In the genomic region with DNA sequence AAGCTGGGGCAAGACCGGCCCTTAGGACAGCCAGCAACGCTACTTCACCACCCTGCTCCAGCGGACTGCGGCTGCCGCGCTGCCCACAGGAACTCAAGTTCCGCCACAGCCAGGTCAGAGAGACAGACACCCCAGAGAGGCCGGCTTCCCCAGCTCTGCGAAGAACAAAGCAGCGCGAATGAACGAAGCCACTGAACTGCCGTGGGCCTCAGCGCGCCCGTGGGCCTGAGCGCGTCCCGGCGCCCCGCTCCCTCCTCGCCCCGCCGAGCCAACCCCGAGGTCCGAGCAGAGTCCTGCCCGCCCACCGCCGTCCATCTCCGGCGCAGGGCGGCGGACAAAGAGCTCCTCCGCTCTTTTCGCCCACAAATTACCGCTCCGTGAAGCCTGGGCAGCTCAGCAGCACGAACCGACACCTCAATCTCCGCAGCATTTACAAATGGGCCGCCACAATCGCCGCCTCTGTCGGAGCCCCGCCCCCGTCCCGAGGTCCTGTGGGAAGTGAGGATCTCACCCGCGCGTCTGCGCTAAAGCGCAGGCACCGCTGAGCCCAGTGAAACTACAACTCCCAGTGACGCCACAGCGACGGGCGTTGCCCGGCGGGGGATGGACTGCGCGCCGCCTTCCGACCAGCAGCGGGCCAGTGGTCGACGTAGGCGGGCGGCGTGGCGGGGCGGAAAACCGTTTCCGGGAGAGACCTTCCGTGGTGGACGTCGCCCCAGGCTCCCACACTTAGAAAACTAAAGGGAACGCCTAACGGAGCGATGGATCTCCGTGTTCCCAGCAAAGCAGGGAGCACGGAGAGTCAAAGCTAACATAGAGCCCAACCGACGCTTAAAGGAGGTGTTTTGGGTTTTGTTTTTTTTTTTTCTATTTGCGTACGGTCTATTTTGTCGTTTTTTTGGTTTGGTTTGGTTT, we compare ENCODE assay signal across 1 cellular context.
TF ChIP-seq lines count a peak whose summit lies in the region.

No MANE protein-coding gene starts in this region.

TF ChIP-seq in HepG2, 621 proteins besides CTCF, POLR2A, EP300 and RAD21 (continued from another document and continues in another):
- TF ChIP-seq, protein P1, sequence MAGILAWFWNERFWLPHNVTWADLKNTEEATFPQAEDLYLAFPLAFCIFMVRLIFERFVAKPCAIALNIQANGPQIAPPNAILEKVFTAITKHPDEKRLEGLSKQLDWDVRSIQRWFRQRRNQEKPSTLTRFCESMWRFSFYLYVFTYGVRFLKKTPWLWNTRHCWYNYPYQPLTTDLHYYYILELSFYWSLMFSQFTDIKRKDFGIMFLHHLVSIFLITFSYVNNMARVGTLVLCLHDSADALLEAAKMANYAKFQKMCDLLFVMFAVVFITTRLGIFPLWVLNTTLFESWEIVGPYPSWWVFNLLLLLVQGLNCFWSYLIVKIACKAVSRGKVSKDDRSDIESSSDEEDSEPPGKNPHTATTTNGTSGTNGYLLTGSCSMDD (CRISPR knock-in tag; IDR thresholded peaks at IDR 0.05): no peak
- TF ChIP-seq SRSF1 (optimal IDR thresholded peaks at IDR 0.05; ENCODE audit: low read depth, low read length) (peak; percentile 45), ZFY (CRISPR knock-in tag; IDR thresholded peaks at IDR 0.05) (peak; percentile 82), NCOA2 (CRISPR knock-in tag; IDR thresholded peaks at IDR 0.05) (no peak), MBD4 (IDR thresholded peaks at IDR 0.05; ENCODE audit: borderline replicate concordance, low read length) (no peak), NR2C2 (CRISPR knock-in tag; IDR thresholded peaks at IDR 0.05; ENCODE audit: borderline replicate concordance) (peak; percentile 81), ZNF616 (CRISPR knock-in tag; IDR thresholded peaks at IDR 0.05; ENCODE audit: low read depth) (0 out of 2 replicates have a peak, but pooled peaks have one; percentile 42), CEBPG (CRISPR knock-in tag; IDR thresholded peaks at IDR 0.05) (no peak), GFI1 (CRISPR knock-in tag; IDR thresholded peaks at IDR 0.05; ENCODE audit: borderline replicate concordance) (peak; percentile 40; the same call in 1 of the 2 replicates), ZNF589 (CRISPR knock-in tag; conservative IDR thresholded peaks at IDR 0.05) (no peak), PHF21A (CRISPR knock-in tag; IDR thresholded peaks at IDR 0.05) (0 out of 2 replicates have a peak, but pooled peaks have one; percentile 52), ZNF598 (CRISPR knock-in tag; IDR thresholded peaks at IDR 0.05; ENCODE audit: borderline replicate concordance) (no peak), ZNF570 (CRISPR knock-in tag; IDR thresholded peaks at IDR 0.05; ENCODE audit: borderline replicate concordance) (no peak), ARNTL (CRISPR knock-in tag; IDR thresholded peaks at IDR 0.05) (no peak), ETV5 (CRISPR knock-in tag; IDR thresholded peaks at IDR 0.05; ENCODE audit: borderline replicate concordance) (peak; percentile 63; the same call in 1 of the 2 replicates), NR2F2 (IDR thresholded peaks at IDR 0.05; ENCODE audit: borderline replicate concordance, low read depth) (no peak), YY1 (IDR thresholded peaks at IDR 0.05; ENCODE audit: insufficient read depth, insufficient replicate concordance, low read depth, low read length) (peak; percentile 59), ZNF230 (CRISPR knock-in tag; IDR thresholded peaks at IDR 0.05) (peak; percentile 28; the same call in 1 of the 2 replicates), GPN1 (CRISPR knock-in tag; IDR thresholded peaks at IDR 0.05; ENCODE audit: borderline replicate concordance) (no peak), ZFP36L1 (CRISPR knock-in tag; IDR thresholded peaks at IDR 0.05) (0 out of 2 replicates have a peak, but pooled peaks have one; percentile 34), REXO4 (CRISPR knock-in tag; IDR thresholded peaks at IDR 0.05; ENCODE audit: borderline replicate concordance) (no peak)
- TF ChIP-seq, protein P2, sequence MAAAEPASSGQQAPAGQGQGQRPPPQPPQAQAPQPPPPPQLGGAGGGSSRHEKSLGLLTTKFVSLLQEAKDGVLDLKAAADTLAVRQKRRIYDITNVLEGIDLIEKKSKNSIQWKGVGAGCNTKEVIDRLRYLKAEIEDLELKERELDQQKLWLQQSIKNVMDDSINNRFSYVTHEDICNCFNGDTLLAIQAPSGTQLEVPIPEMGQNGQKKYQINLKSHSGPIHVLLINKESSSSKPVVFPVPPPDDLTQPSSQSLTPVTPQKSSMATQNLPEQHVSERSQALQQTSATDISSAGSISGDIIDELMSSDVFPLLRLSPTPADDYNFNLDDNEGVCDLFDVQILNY (CRISPR knock-in tag; conservative IDR thresholded peaks at IDR 0.05): peak; percentile 75; the same call in 1 of the 2 replicates
- TF ChIP-seq, protein P3, sequence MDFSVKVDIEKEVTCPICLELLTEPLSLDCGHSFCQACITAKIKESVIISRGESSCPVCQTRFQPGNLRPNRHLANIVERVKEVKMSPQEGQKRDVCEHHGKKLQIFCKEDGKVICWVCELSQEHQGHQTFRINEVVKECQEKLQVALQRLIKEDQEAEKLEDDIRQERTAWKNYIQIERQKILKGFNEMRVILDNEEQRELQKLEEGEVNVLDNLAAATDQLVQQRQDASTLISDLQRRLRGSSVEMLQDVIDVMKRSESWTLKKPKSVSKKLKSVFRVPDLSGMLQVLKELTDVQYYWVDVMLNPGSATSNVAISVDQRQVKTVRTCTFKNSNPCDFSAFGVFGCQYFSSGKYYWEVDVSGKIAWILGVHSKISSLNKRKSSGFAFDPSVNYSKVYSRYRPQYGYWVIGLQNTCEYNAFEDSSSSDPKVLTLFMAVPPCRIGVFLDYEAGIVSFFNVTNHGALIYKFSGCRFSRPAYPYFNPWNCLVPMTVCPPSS (IDR thresholded peaks at IDR 0.05): no peak
- TF ChIP-seq, protein P4, sequence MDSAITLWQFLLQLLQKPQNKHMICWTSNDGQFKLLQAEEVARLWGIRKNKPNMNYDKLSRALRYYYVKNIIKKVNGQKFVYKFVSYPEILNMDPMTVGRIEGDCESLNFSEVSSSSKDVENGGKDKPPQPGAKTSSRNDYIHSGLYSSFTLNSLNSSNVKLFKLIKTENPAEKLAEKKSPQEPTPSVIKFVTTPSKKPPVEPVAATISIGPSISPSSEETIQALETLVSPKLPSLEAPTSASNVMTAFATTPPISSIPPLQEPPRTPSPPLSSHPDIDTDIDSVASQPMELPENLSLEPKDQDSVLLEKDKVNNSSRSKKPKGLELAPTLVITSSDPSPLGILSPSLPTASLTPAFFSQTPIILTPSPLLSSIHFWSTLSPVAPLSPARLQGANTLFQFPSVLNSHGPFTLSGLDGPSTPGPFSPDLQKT (CRISPR knock-in tag; IDR thresholded peaks at IDR 0.05; ENCODE audit: borderline replicate concordance): no peak
- TF ChIP-seq, protein P5, sequence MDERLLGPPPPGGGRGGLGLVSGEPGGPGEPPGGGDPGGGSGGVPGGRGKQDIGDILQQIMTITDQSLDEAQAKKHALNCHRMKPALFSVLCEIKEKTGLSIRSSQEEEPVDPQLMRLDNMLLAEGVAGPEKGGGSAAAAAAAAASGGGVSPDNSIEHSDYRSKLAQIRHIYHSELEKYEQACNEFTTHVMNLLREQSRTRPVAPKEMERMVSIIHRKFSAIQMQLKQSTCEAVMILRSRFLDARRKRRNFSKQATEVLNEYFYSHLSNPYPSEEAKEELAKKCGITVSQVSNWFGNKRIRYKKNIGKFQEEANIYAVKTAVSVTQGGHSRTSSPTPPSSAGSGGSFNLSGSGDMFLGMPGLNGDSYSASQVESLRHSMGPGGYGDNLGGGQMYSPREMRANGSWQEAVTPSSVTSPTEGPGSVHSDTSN (CRISPR knock-in tag; IDR thresholded peaks at IDR 0.05): no peak
- TF ChIP-seq, protein P6, sequence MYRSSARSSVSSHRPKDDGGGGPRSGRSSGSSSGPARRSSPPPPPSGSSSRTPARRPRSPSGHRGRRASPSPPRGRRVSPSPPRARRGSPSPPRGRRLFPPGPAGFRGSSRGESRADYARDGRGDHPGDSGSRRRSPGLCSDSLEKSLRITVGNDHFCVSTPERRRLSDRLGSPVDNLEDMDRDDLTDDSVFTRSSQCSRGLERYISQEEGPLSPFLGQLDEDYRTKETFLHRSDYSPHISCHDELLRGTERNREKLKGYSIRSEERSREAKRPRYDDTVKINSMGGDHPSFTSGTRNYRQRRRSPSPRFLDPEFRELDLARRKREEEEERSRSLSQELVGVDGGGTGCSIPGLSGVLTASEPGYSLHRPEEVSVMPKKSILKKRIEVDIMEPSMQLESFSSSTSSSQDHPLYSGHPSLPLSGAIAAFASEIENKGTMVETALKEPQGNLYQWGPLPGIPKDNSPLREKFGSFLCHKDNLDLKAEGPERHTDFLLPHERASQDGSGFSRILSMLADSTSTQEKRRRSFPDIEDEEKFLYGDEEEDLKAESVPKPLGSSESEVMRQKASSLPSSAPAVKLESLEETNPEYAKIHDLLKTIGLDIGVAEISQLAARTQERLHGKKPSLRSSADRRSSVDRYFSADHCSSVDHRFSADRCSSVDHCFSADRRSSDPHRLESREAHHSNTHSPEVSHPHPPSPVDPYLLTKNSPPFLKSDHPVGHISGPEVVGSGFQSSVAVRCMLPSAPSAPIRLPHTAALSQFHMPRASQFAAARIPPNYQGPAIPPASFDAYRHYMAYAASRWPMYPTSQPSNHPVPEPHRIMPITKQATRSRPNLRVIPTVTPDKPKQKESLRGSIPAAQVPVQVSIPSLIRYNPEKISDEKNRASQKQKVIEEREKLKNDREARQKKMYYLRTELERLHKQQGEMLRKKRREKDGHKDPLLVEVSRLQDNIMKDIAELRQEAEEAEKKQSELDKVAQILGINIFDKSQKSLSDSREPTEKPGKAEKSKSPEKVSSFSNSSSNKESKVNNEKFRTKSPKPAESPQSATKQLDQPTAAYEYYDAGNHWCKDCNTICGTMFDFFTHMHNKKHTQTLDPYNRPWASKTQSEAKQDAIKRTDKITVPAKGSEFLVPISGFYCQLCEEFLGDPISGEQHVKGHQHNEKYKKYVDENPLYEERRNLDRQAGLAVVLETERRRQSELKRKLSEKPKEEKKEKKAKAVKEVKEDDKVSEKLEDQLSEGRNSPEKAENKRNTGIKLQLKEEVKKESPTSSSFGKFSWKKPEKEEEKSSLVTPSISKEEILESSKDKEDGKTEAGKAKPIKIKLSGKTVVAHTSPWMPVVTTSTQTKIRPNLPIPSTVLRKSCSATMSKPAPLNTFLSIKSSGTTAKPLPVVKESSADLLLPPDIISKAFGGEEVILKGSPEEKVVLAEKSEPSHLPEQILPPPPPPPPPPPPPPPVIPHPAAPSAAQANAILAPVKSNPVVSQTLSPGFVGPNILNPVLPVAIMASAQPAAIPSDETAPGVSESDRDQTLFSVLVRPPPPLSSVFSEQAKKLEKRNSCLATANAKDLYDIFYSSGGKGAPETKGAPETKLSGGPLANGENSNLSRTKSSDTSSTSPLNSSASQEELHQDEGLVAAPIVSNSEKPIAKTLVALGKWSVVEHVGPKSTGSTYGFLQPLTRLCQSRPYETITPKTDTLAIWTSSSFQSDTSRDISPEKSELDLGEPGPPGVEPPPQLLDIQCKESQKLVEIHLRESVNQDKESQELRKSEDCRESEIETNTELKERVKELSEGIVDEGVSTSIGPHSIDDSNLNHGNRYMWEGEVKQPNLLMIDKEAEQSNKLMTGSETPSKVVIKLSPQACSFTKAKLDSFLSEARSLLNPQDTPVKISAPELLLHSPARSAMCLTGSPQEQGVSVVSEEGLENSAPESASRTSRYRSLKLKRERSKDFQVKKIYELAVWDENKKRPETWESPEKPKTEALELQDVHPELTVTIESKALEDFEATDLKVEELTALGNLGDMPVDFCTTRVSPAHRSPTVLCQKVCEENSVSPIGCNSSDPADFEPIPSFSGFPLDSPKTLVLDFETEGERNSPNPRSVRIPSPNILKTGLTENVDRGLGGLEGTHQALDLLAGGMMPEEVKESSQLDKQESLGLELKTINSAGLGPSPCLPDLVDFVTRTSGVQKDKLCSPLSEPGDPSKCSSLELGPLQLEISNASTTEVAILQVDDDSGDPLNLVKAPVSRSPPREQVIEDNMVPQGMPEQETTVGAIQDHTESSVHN (CRISPR knock-in tag; IDR thresholded peaks at IDR 0.05): no peak
- TF ChIP-seq, protein P7, sequence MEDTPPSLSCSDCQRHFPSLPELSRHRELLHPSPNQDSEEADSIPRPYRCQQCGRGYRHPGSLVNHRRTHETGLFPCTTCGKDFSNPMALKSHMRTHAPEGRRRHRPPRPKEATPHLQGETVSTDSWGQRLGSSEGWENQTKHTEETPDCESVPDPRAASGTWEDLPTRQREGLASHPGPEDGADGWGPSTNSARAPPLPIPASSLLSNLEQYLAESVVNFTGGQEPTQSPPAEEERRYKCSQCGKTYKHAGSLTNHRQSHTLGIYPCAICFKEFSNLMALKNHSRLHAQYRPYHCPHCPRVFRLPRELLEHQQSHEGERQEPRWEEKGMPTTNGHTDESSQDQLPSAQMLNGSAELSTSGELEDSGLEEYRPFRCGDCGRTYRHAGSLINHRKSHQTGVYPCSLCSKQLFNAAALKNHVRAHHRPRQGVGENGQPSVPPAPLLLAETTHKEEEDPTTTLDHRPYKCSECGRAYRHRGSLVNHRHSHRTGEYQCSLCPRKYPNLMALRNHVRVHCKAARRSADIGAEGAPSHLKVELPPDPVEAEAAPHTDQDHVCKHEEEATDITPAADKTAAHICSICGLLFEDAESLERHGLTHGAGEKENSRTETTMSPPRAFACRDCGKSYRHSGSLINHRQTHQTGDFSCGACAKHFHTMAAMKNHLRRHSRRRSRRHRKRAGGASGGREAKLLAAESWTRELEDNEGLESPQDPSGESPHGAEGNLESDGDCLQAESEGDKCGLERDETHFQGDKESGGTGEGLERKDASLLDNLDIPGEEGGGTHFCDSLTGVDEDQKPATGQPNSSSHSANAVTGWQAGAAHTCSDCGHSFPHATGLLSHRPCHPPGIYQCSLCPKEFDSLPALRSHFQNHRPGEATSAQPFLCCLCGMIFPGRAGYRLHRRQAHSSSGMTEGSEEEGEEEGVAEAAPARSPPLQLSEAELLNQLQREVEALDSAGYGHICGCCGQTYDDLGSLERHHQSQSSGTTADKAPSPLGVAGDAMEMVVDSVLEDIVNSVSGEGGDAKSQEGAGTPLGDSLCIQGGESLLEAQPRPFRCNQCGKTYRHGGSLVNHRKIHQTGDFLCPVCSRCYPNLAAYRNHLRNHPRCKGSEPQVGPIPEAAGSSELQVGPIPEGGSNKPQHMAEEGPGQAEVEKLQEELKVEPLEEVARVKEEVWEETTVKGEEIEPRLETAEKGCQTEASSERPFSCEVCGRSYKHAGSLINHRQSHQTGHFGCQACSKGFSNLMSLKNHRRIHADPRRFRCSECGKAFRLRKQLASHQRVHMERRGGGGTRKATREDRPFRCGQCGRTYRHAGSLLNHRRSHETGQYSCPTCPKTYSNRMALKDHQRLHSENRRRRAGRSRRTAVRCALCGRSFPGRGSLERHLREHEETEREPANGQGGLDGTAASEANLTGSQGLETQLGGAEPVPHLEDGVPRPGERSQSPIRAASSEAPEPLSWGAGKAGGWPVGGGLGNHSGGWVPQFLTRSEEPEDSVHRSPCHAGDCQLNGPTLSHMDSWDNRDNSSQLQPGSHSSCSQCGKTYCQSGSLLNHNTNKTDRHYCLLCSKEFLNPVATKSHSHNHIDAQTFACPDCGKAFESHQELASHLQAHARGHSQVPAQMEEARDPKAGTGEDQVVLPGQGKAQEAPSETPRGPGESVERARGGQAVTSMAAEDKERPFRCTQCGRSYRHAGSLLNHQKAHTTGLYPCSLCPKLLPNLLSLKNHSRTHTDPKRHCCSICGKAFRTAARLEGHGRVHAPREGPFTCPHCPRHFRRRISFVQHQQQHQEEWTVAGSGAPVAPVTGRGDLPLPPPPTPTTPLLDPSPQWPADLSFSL (CRISPR knock-in tag; IDR thresholded peaks at IDR 0.05): no peak
